Comparison of ENCODE assay signal across 22 cellular contexts in the genomic region with DNA sequence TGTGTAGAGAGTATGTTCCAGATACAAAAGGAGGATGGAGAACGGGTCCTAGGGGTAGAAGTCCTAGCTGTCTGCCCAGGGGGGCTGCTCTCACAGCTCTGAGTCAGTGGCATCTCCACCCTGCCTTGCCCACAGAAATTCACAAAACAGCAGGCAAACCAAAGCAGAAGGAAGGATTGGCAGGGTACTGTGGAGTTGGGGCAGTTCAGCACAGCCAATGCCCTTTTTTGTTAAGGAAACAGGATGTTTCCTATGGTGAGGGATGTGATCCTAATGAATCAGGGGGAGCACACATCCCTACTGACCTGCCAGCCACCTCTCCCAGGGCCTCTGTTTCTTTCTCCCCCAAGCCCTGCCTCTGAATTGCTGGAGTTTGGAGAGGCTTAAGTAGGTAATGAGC.
"Had no signal": no experiment of that assay in that cellular context is flagged by ENCODE, and none has a peak within 500 bp of the region (broad histone marks: within the 10 kb centered on the region; RNA-seq: fewer than 3 reads in every experiment).

No MANE protein-coding gene starts in this region.

- ATAC-seq: activated naive CD8-positive, alpha-beta T cell treated with anti-CD3 and anti-CD28 coated beads, Interleukin-2, amount 50 U/mL, for 24 hours; mucosa of descending colon had no signal

- H3K27me3 ChIP-seq: right atrium auricular region, tibial nerve had no signal

- H3K4me3 ChIP-seq: esophagus squamous epithelium, left ventricle myocardium inferior, lung, mucosa of descending colon, right atrium auricular region, spleen, tibial nerve had no signal

- H3K9me3 ChIP-seq: esophagus squamous epithelium, left ventricle myocardium inferior, mucosa of descending colon, right atrium auricular region, spleen, tibial nerve had no signal

- H3K36me3 ChIP-seq: esophagus squamous epithelium, left ventricle myocardium inferior, right atrium auricular region, spleen, tibial nerve, WERI-Rb-1 had no signal

- H3K4me1 ChIP-seq: esophagus squamous epithelium, left ventricle myocardium inferior, right atrium auricular region, spleen, tibial nerve had no signal

- DNase-seq: activated CD4-positive, alpha-beta memory T cell treated with anti-CD3 and anti-CD28 coated beads for 36 hours; activated CD4-positive, alpha-beta T cell treated with anti-CD3 and anti-CD28 coated beads, Interleukin-2, amount 10 ng/mL, durations not matched to agents 24 days and 14 days; activated CD4-positive, CD25-positive, alpha-beta regulatory T cell treated with anti-CD3 and anti-CD28 coated beads, Interleukin-2, amount 50 U/mL, for 72 hours; activated CD8-positive, alpha-beta memory T cell treated with anti-CD3 and anti-CD28 coated beads, Interleukin-2, amount 50 U/mL, for 4 hours; activated gamma-delta T cell; activated naive CD8-positive, alpha-beta T cell treated with anti-CD3 and anti-CD28 coated beads, Interleukin-2, amount 50 U/mL, for 24 hours; activated T-cell treated with anti-CD3 and anti-CD28 coated beads, Interleukin-2, amount 50 U/mL, for 1 hour; amygdala; cortex of kidney; endodermal cell; esophagus squamous epithelium; foreskin melanocyte; left ventricle myocardium inferior; mesendoderm; mucosa of descending colon; spleen; stimulated activated naive CD4-positive, alpha-beta T cell treated with Interleukin-2 at 50 U/mL for 16 hours; T-helper 2 cell had no signal

- H3K27ac ChIP-seq: esophagus squamous epithelium, left ventricle myocardium inferior, right atrium auricular region, spleen, tibial nerve, WERI-Rb-1 had no signal
